ENCODE assay signal across 1 cellular context in genomic region chr17:82200135-82200534, GRCh38.
TF ChIP-seq lines count a peak whose summit lies in the region.

No MANE protein-coding gene starts in this region.

TF ChIP-seq in K562, 482 proteins besides CTCF, POLR2A, EP300 and RAD21:
- TF ChIP-seq SMARCB1 (IDR thresholded peaks at IDR 0.05; ENCODE audit: insufficient read length, low read depth): no peak
- TF ChIP-seq ZNF584 (CRISPR knock-in tag; IDR thresholded peaks at IDR 0.05; ENCODE audit: low read depth): 0 out of 2 replicates have a peak, but pooled peaks have one; percentile 38
- TF ChIP-seq NRF1 (conservative IDR thresholded peaks at IDR 0.05 in 1 of 2, IDR thresholded peaks at IDR 0.05 in 1 of 2): peak; percentile 73 to 78
- peak; percentile 7; the same call in 1 of the 2 replicates for TF ChIP-seq GABPB1 (CRISPR knock-in tag; IDR thresholded peaks at IDR 0.05)
- TF ChIP-seq ZBTB33 (CRISPR knock-in tag; IDR thresholded peaks at IDR 0.05): peak; percentile 44; the same call in 1 of the 2 replicates
- TF ChIP-seq TFAP4 (CRISPR knock-in tag; IDR thresholded peaks at IDR 0.05; ENCODE audit: borderline replicate concordance): peak; percentile 30; the same call in 1 of the 2 replicates
- peak; percentile 81 for TF ChIP-seq HNRNPLL (IDR thresholded peaks at IDR 0.05; ENCODE audit: low read depth, low read length, poor library complexity, severe bottlenecking)
- no peak for TF ChIP-seq DDX20 (tag; IDR thresholded peaks at IDR 0.05; ENCODE audit: low read depth)
- TF ChIP-seq ZKSCAN1 (IDR thresholded peaks at IDR 0.05; ENCODE audit: low read depth, low read length): no peak
- TF ChIP-seq CXXC5 (CRISPR knock-in tag; IDR thresholded peaks at IDR 0.05): peak; percentile 12
- TF ChIP-seq NFE2 (IDR thresholded peaks at IDR 0.05; ENCODE audit: low read depth): peak; percentile 17; the same call in 1 of the 2 replicates
- 0 out of 2 replicates have a peak, but pooled peaks have one; percentile 25 for TF ChIP-seq MYC (IDR thresholded peaks at IDR 0.05; ENCODE audit: low read depth, low read length)
- TF ChIP-seq MYC (CRISPR knock-in tag; IDR thresholded peaks at IDR 0.05; ENCODE audit: borderline replicate concordance, low read depth): no peak
- TF ChIP-seq ATF7 (IDR thresholded peaks at IDR 0.05): no peak
- no peak for TF ChIP-seq TSC22D4 (tag; IDR thresholded peaks at IDR 0.05)
- TF ChIP-seq CEBPB (tag; IDR thresholded peaks at IDR 0.05): no peak
